8 cellular contexts compared by ENCODE assay signal in genomic region chr19:45999653-46000121, GRCh38. TPM values are rescaled to one million over a fixed set of nuclear protein-coding genes. Genes with fewer than 3 reads are reported as not detected.
DNase-seq lines count a peak whose midpoint lies in the region; ATAC-seq, FAIRE-seq and TF ChIP-seq lines count a peak whose summit lies in the region.

No MANE protein-coding gene starts in this region.

- no peaks in the 10 kb centered on the region for H3K9me3 Mint-ChIP-seq in activated CD4-positive, alpha-beta memory T cell treated with anti-CD3 and anti-CD28 coated beads, Interleukin-2, amount 10 ng/mL, durations not matched to agents 7 days and 5 days

- TF ChIP-seq CTCF in A549 (IDR thresholded peaks at IDR 0.05): no peak

- H3K4me2 ChIP-seq in A549: no peak overlapping the region

- peak overlapping the region; percentile 19 for H3K4me3 Mint-ChIP-seq in activated CD4-positive, alpha-beta memory T cell treated with anti-CD3 and anti-CD28 coated beads, Interleukin-2, amount 10 ng/mL, durations not matched to agents 7 days and 5 days

- no peak overlapping the region for H3K27ac Mint-ChIP-seq in activated CD4-positive, alpha-beta memory T cell treated with anti-CD3 and anti-CD28 coated beads, Interleukin-2, amount 10 ng/mL, durations not matched to agents 7 days and 5 days

- H3K4me1 ChIP-seq in A549: peaks cover 5% of the 10 kb centered on the region

- no peak overlapping the region for H3K27ac ChIP-seq in A549

- CTCF ChIA-PET in A549 (lab: Yijun Ruan, JAX): interaction anchor here (0.7 to 7.2 kb wide), 5 partner anchors 11 to 79 kb away, joined by 3 to 67 read pairs (median 4); no protein-coding TSS in a partner anchor
- CTCF ChIA-PET in activated CD4-positive, alpha-beta memory T cell treated with anti-CD3 and anti-CD28 coated beads, Interleukin-2, amount 10 ng/mL, durations not matched to agents 7 days and 5 days (lab: Charles Lee): no interaction called here

- TF ChIP-seq EP300 in A549 (IDR thresholded peaks at IDR 0.05): no peak

- ATAC-seq in A549 (no peak), GM21619 (IDR thresholded peaks at IDR 0.05; ENCODE audit: unreplicated experiment) (no peak)

- no peak for TF ChIP-seq POLR2A in A549 (IDR thresholded peaks at IDR 0.05; ENCODE audit: low read length)

- peaks cover 7% of the 10 kb centered on the region for H3K27me3 Mint-ChIP-seq in activated CD4-positive, alpha-beta memory T cell treated with anti-CD3 and anti-CD28 coated beads, Interleukin-2, amount 10 ng/mL, durations not matched to agents 7 days and 5 days

- peaks cover 16% of the 10 kb centered on the region for H3K36me3 Mint-ChIP-seq in activated CD4-positive, alpha-beta memory T cell treated with anti-CD3 and anti-CD28 coated beads, Interleukin-2, amount 10 ng/mL, durations not matched to agents 7 days and 5 days (ENCODE audit: low read depth)

- H3K4me3 ChIP-seq in A549 (no peak overlapping the region), iPS-18c (ENCODE audit: insufficient read depth, low read depth, low read length) (peak overlapping the region; percentile 57)

- POLR2A ChIA-PET in A549 (lab: Yijun Ruan, JAX): no interaction called here
- POLR2A ChIA-PET in activated CD4-positive, alpha-beta memory T cell treated with anti-CD3 and anti-CD28 coated beads, Interleukin-2, amount 10 ng/mL, durations not matched to agents 7 days and 5 days (lab: Charles Lee): no interaction called here

- WGBS in A549 (ENCODE audit: missing lambda C conversion rate): 72% methylated on average over 14 of the region's 14 CpGs

- peaks cover 31% of the 10 kb centered on the region for H3K4me1 Mint-ChIP-seq in activated CD4-positive, alpha-beta memory T cell treated with anti-CD3 and anti-CD28 coated beads, Interleukin-2, amount 10 ng/mL, durations not matched to agents 7 days and 5 days

- DNase-seq in A549 (ENCODE audit: low read depth in 1 of 2, low spot score in 1 of 2) (peak in 1 of 2 experiments; percentile 45), ELF-1 (ENCODE audit: low read depth, low spot score) (peak; percentile 78), RCC 7860 (ENCODE audit: low spot score) (no peak), 8988T (no peak)
- no peak for DNase-seq in activated CD4-positive, alpha-beta memory T cell treated with anti-CD3 and anti-CD28 coated beads, Interleukin-2, amount 10 ng/mL, durations not matched to agents 7 days and 5 days
- no peak for DNase-seq in stimulated activated CD4-positive, alpha-beta T cell treated with anti-CD3 and anti-CD28 coated beads, Interleukin-2, amount 100 ng/mL, for 48 hours

- FAIRE-seq in A549 (lab: Jason Lieb, UNC): no peak
- FAIRE-seq in RCC 7860 (lab: Jason Lieb, UNC): no peak

- no peak for TF ChIP-seq RAD21 in A549 (conservative IDR thresholded peaks at IDR 0.05 in 1 of 2, IDR thresholded peaks at IDR 0.05 in 1 of 2)

- no peaks in the 10 kb centered on the region for H3K9me3 ChIP-seq in A549
- no peaks in the 10 kb centered on the region for H3K9me3 ChIP-seq in iPS-18c (ENCODE audit: control insufficient read depth, insufficient read depth, low read length)

TF ChIP-seq in A549, 52 proteins besides CTCF, POLR2A, EP300 and RAD21:
- TF ChIP-seq MYC (IDR thresholded peaks at IDR 0.05; ENCODE audit: borderline replicate concordance, low read length): no peak
- no peak for TF ChIP-seq FOSL2 (IDR thresholded peaks at IDR 0.05)
- 0 out of 2 replicates have a peak, but pooled peaks have one; percentile 7 for TF ChIP-seq FOSL2 (CRISPR knock-in tag; IDR thresholded peaks at IDR 0.05)
- TF ChIP-seq ELK1 (IDR thresholded peaks at IDR 0.05; ENCODE audit: low read depth, low read length): no peak

RNA-seq across cellular contexts. Expression of gene CCDC61, which starts 4.4 kb away (rescaled TPM):
- polyA plus RNA-seq in A549 (2011; rRNA removed) (3.2 and 4.1 TPM in 2 replicates), A549 (2017; fragmentation: RNase III; extraction: RNeasy Plus Mini Kit Qiagen cat#74134 plus additional on column Dnase treatment) (6.9 to 9.0 TPM (median 8.2 TPM) in 3 replicates)
- 6.9 and 8.2 TPM in 2 replicates for polyA plus RNA-seq in A549 (2012; cell fraction: cytosol; rRNA removed)
- polyA plus RNA-seq in A549 (2012; cell fraction: nucleus; rRNA removed): 17.3 and 20.1 TPM in 2 replicates
- polyA minus RNA-seq in A549 (2011; rRNA and poly(A)+ RNA removed): 6.7 and 11.7 TPM in 2 replicates
- total RNA-seq in activated CD4-positive, alpha-beta memory T cell treated with anti-CD3 and anti-CD28 coated beads, Interleukin-2, amount 10 ng/mL, durations not matched to agents 7 days and 5 days: 10 to 100 TPM; 24.3 to 24.7 TPM

RNA-seq across cellular contexts. Expression of gene PGLYRP1, which starts 23.2 kb away (rescaled TPM):
- not detected in 2 replicates for polyA plus RNA-seq in A549 (2011; rRNA removed)
- not detected in 2 replicates for polyA plus RNA-seq in A549 (2012; cell fraction: cytosol; rRNA removed)
- polyA plus RNA-seq in A549 (2012; cell fraction: nucleus; rRNA removed): not detected in 2 replicates
- not detected in 3 replicates for polyA plus RNA-seq in A549 (2017; fragmentation: RNase III; extraction: RNeasy Plus Mini Kit Qiagen cat#74134 plus additional on column Dnase treatment)
- not detected in 2 replicates for polyA minus RNA-seq in A549 (2011; rRNA and poly(A)+ RNA removed)
- not detected for total RNA-seq in activated CD4-positive, alpha-beta memory T cell treated with anti-CD3 and anti-CD28 coated beads, Interleukin-2, amount 10 ng/mL, durations not matched to agents 7 days and 5 days

RNA-seq across cellular contexts. Expression of gene NOVA2, which starts 26.0 kb away (rescaled TPM):
- polyA plus RNA-seq in A549 (2011; rRNA removed) (0.06 and 0.17 TPM in 2 replicates), A549 (2017; fragmentation: RNase III; extraction: RNeasy Plus Mini Kit Qiagen cat#74134 plus additional on column Dnase treatment) (0.13 to 0.30 TPM (median 0.24 TPM) in 3 replicates)
- 0.03 and 0.04 TPM in 2 replicates for polyA plus RNA-seq in A549 (2012; cell fraction: cytosol; rRNA removed)
- 0.07 and 0.09 TPM in 2 replicates for polyA plus RNA-seq in A549 (2012; cell fraction: nucleus; rRNA removed)
- polyA minus RNA-seq in A549 (2011; rRNA and poly(A)+ RNA removed): 0.24 and 0.25 TPM in 2 replicates
- total RNA-seq in activated CD4-positive, alpha-beta memory T cell treated with anti-CD3 and anti-CD28 coated beads, Interleukin-2, amount 10 ng/mL, durations not matched to agents 7 days and 5 days: under 1 TPM; 0.15 to 0.30 TPM

RNA-seq across cellular contexts. Expression of gene IGFL4, which starts 41.1 kb away (rescaled TPM):
- polyA plus RNA-seq in A549 (2011; rRNA removed): 1.7 and 2.4 TPM in 2 replicates
- 0.03 TPM in 2 replicates for polyA plus RNA-seq in A549 (2012; cell fraction: cytosol; rRNA removed)
- polyA plus RNA-seq in A549 (2012; cell fraction: nucleus; rRNA removed): 0.40 and 0.66 TPM in 2 replicates
- 1.3 to 3.1 TPM (median 2.8 TPM) in 3 replicates for polyA plus RNA-seq in A549 (2017; fragmentation: RNase III; extraction: RNeasy Plus Mini Kit Qiagen cat#74134 plus additional on column Dnase treatment)
- polyA minus RNA-seq in A549 (2011; rRNA and poly(A)+ RNA removed): 0.83 and 1.7 TPM in 2 replicates
- not detected for total RNA-seq in activated CD4-positive, alpha-beta memory T cell treated with anti-CD3 and anti-CD28 coated beads, Interleukin-2, amount 10 ng/mL, durations not matched to agents 7 days and 5 days
